Comparison of ENCODE assay signal across 8 cellular contexts in the genomic region with DNA sequence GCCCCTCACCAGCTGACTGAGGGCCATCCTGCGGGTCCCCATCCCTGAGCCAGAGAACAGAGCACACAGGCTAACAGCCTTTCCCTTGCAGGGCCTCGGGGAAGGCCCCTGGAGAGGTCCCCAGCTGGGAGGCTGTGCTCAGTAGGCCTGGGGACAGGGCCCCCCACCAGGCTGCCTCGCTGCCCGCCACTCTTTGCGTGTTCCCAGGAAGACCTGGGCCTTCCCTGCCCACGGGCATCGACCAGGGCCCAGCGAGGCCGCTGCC. TPM values are rescaled to one million over a fixed set of nuclear protein-coding genes. Genes with fewer than 3 reads are reported as not detected.
DNase-seq lines count a peak whose midpoint lies in the region; TF ChIP-seq lines count a peak whose summit lies in the region.

No MANE protein-coding gene starts in this region.

- DNase-seq in NCI-H2171 treated with DMSO at 0.1 percent for 48 hours (lab: John Stamatoyannopoulos, UW): peak; percentile 32
- no peak for DNase-seq in NCI-H2171 (lab: John Stamatoyannopoulos, UW)
- DNase-seq in breast epithelium (ENCODE audit: low spot score in 2 of 2): no peak
- DNase-seq in mesenchymal stem cell: no peak
- DNase-seq in suprapubic skin (ENCODE audit: low spot score in 2 of 2): no peak
- DNase-seq in putamen (ENCODE audit: low spot score): no peak
- no peak for DNase-seq in erythroblast (lab: John Stamatoyannopoulos, UW)
- DNase-seq in activated CD4-positive, alpha-beta T cell treated with anti-CD3 and anti-CD28 coated beads, Interleukin-2, amount 50 U/mL, for 1 hour: no peak

- H3K36me3 ChIP-seq in breast epithelium (no peaks in the 10 kb centered on the region), mesenchymal stem cell (ENCODE audit: control insufficient read depth in 1 of 2, insufficient read depth in 2 of 2, low read depth in 1 of 2, low read length in 2 of 2) (no peaks in the 10 kb centered on the region), suprapubic skin (no peaks in the 10 kb centered on the region)

- H3K4me3 ChIP-seq in breast epithelium (peak overlapping the region; percentile 52 to 84 (median 77)), mesenchymal stem cell (ENCODE audit: insufficient read depth in 1 of 2, low read depth in 1 of 2, low read length in 2 of 2) (no peak overlapping the region), suprapubic skin (peak overlapping the region; percentile 63)

- peaks cover 0 to 3% of the 10 kb centered on the region in 2 donors for H3K4me1 ChIP-seq in breast epithelium
- H3K4me1 ChIP-seq in mesenchymal stem cell (ENCODE audit: control insufficient read depth, insufficient read depth, low read depth, low read length): peaks cover 13% of the 10 kb centered on the region
- H3K4me1 ChIP-seq in suprapubic skin: peaks cover 30% of the 10 kb centered on the region

- no peak overlapping the region for H2BK5ac ChIP-seq in mesenchymal stem cell (ENCODE audit: low read depth, low read length, poor library complexity, severe bottlenecking)

- TF ChIP-seq POLR2A in breast epithelium (IDR thresholded peaks at IDR 0.05) (no peak), suprapubic skin (IDR thresholded peaks at IDR 0.05) (no peak), erythroblast (IDR thresholded peaks at IDR 0.05; ENCODE audit: low read length) (no peak)

- H3K27ac ChIP-seq in breast epithelium: peak overlapping the region; percentile 84 to 94
- no peak overlapping the region for H3K27ac ChIP-seq in mesenchymal stem cell (ENCODE audit: low read length, poor library complexity, severe bottlenecking)
- no peak overlapping the region for H3K27ac ChIP-seq in suprapubic skin

- H3K27me3 ChIP-seq in breast epithelium (no peaks in the 10 kb centered on the region), mesenchymal stem cell (ENCODE audit: control insufficient read depth in 1 of 2, insufficient read depth in 1 of 2, low read length in 2 of 2) (peaks cover 33 to 56% of the 10 kb centered on the region in 2 experiments), suprapubic skin (peaks cover 38% of the 10 kb centered on the region)

- intact Hi-C loops in breast epithelium (cut with DNase I; ENCODE audit: low total_unique reads): no loop called here

- no peaks in the 10 kb centered on the region for H3K79me1 ChIP-seq in mesenchymal stem cell (replicated peaks; ENCODE audit: low read length, poor library complexity, severe bottlenecking)

- peak overlapping the region; percentile 86 for H3K4me2 ChIP-seq in mesenchymal stem cell (ENCODE audit: low read length, poor library complexity, severe bottlenecking)

- no peak overlapping the region for H2AK5ac ChIP-seq in mesenchymal stem cell (ENCODE audit: low read length, severe bottlenecking)

- no peak overlapping the region for H3K4ac ChIP-seq in mesenchymal stem cell (ENCODE audit: low read depth in 1 of 2, low read length in 2 of 2)

- no peak overlapping the region for H2BK120ac ChIP-seq in mesenchymal stem cell (ENCODE audit: low read depth, low read length)

- no peak overlapping the region for H2BK12ac ChIP-seq in mesenchymal stem cell (ENCODE audit: low read length in 2 of 2)

- no peak for TF ChIP-seq CTCF in breast epithelium (IDR thresholded peaks at IDR 0.05)
- no peak for TF ChIP-seq CTCF in suprapubic skin (IDR thresholded peaks at IDR 0.05)

- no peak overlapping the region for H3K14ac ChIP-seq in mesenchymal stem cell (ENCODE audit: low read length in 2 of 2)

- no peak for TF ChIP-seq EP300 in suprapubic skin (IDR thresholded peaks at IDR 0.05)

- no peak overlapping the region for H2BK15ac ChIP-seq in mesenchymal stem cell (ENCODE audit: low read depth, poor library complexity, severe bottlenecking)

- 17% methylated on average over 9 of the region's 9 CpGs for WGBS in mesenchymal stem cell
- 80% methylated on average over 1 of the region's 9 CpGs for WGBS in suprapubic skin

- no peak overlapping the region for H3K18ac ChIP-seq in mesenchymal stem cell (ENCODE audit: low read depth in 1 of 2, low read length in 2 of 2)

- H4K8ac ChIP-seq in mesenchymal stem cell (ENCODE audit: low read length): no peak overlapping the region

- H3K9me3 ChIP-seq in breast epithelium (no peaks in the 10 kb centered on the region), mesenchymal stem cell (ENCODE audit: control insufficient read depth, low read length) (no peaks in the 10 kb centered on the region), suprapubic skin (no peaks in the 10 kb centered on the region)

- H2AFZ ChIP-seq in mesenchymal stem cell (ENCODE audit: low read depth, low read length): no peak overlapping the region

- H3K9ac ChIP-seq in mesenchymal stem cell (ENCODE audit: low read length): no peak overlapping the region

- H4K91ac ChIP-seq in mesenchymal stem cell (ENCODE audit: low read length): no peak overlapping the region

- peak overlapping the region in 1 of 2 experiments; percentile 57 for H3K23ac ChIP-seq in mesenchymal stem cell (ENCODE audit: low read length in 2 of 2)

RNA-seq across cellular contexts. Expression of gene HID1, which starts 0.8 kb away (rescaled TPM):
- total RNA-seq in breast epithelium (10 to 100 TPM in 2 of 3 donors, 1 to 10 TPM in 1; 6.1 to 46.5 (median 37.3) TPM), suprapubic skin (10 to 100 TPM in 2 of 4 donors, 1 to 10 TPM in 2; 3.4 to 13.7 (median 9.5) TPM)
- 1.4 TPM for polyA plus RNA-seq in mesenchymal stem cell (2013, experiment 1 of 2)
- polyA plus RNA-seq in mesenchymal stem cell (2013, experiment 2 of 2): 1.5 TPM

RNA-seq across cellular contexts. Expression of gene CDR2L, which starts 15.7 kb away (rescaled TPM):
- total RNA-seq in breast epithelium: 10 to 100 TPM in 1 of 3 donors, 1 to 10 TPM in 2; 8.0 to 13.1 (median 9.2) TPM
- 30.2 TPM for polyA plus RNA-seq in mesenchymal stem cell (2013, experiment 1 of 2)
- 29.7 TPM for polyA plus RNA-seq in mesenchymal stem cell (2013, experiment 2 of 2)
- total RNA-seq in suprapubic skin: 1 to 10 TPM; 5.6 to 8.6 (median 6.9) TPM

RNA-seq across cellular contexts. Expression of gene OTOP3, which starts 36.1 kb away (rescaled TPM):
- total RNA-seq in breast epithelium: not detected
- not detected for polyA plus RNA-seq in mesenchymal stem cell (2013, experiment 1 of 2)
- not detected for polyA plus RNA-seq in mesenchymal stem cell (2013, experiment 2 of 2)
- total RNA-seq in suprapubic skin: under 1 TPM in 2 of 4 donors, not detected in 2; 0.65 to 0.98 TPM

RNA-seq across cellular contexts. Expression of gene MRPL58, which starts 40.7 kb away (rescaled TPM):
- total RNA-seq in breast epithelium (10 to 100 TPM; 38.6 to 48.6 (median 44.6) TPM), suprapubic skin (10 to 100 TPM; 20.2 to 68.2 (median 46.7) TPM)
- 30.1 TPM for polyA plus RNA-seq in mesenchymal stem cell (2013, experiment 1 of 2)
- 29.8 TPM for polyA plus RNA-seq in mesenchymal stem cell (2013, experiment 2 of 2)

RNA-seq across cellular contexts. Expression of gene OTOP2, which starts 47.7 kb away (rescaled TPM):
- under 1 TPM in 1 of 3 donors, not detected in 2; 0.33 TPM for total RNA-seq in breast epithelium
- polyA plus RNA-seq in mesenchymal stem cell (2013, experiment 1 of 2): not detected
- polyA plus RNA-seq in mesenchymal stem cell (2013, experiment 2 of 2): not detected
- total RNA-seq in suprapubic skin: under 1 TPM in 1 of 4 donors, not detected in 3; 0.49 TPM

Comparison
In these comparisons a context has a peak if more than half of its experiments do, and no peak if none do; other contexts are left out.
1. H3K27ac ChIP-seq: peak in breast epithelium (2 of 2); none in mesenchymal stem cell (single experiment) and suprapubic skin (single experiment).
2. H3K4me3 ChIP-seq: peak in breast epithelium (3 of 3) and suprapubic skin (single experiment); none in mesenchymal stem cell (0 of 2).